8 cellular contexts compared by ENCODE assay signal in genomic region chr7:43721193-43721806, GRCh38. TPM values are rescaled to one million over a fixed set of nuclear protein-coding genes. Genes with fewer than 3 reads are reported as not detected.
A peak's percentile ranks its signal among the peaks of the same experiment; 100 is the strongest.
DNase-seq lines count a peak whose midpoint lies in the region; ATAC-seq, FAIRE-seq and TF ChIP-seq lines count a peak whose summit lies in the region.

No MANE protein-coding gene starts in this region.

- H3K27me3 ChIP-seq in bronchial epithelial cell (ENCODE audit: control insufficient read depth, insufficient read depth, low read length): no peaks in the 10 kb centered on the region

- peaks cover 2% of the 10 kb centered on the region for H3K36me3 ChIP-seq in bronchial epithelial cell (ENCODE audit: control insufficient read depth, insufficient read depth, low read length)

- H3K4me3 ChIP-seq in bronchial epithelial cell (ENCODE audit: low read depth, low read length): no peak overlapping the region

- peak; percentile 30 for TF ChIP-seq CTCF in bronchial epithelial cell (IDR thresholded peaks at IDR 0.05; ENCODE audit: insufficient read depth, low read length, severe bottlenecking)

- no peak for FAIRE-seq in bronchial epithelial cell (lab: Jason Lieb, UNC)

- ATAC-seq in HG03354 (IDR thresholded peaks at IDR 0.05; ENCODE audit: poor library complexity, severe bottlenecking, unreplicated experiment) (no peak), GM18498 (IDR thresholded peaks at IDR 0.05; ENCODE audit: unreplicated experiment) (no peak)

- peak; percentile 62 for DNase-seq in A172 (ENCODE audit: low spot score)
- DNase-seq in GM03348 (ENCODE audit: low spot score): peak; percentile 51
- DNase-seq in NCI-H2171 treated with DMSO at 0.1 percent for 48 hours (lab: John Stamatoyannopoulos, UW): peak; percentile 30
- DNase-seq in bronchial epithelial cell (ENCODE audit: low read depth): peak; percentile 52
- DNase-seq in medulla oblongata (ENCODE audit: extremely low spot score): peak; percentile 66
- no peak for DNase-seq in COLO668 (lab: John Stamatoyannopoulos, UW; ENCODE audit: unreplicated experiment)

RNA-seq across cellular contexts. Expression of gene COA1, which starts 8.0 kb away (rescaled TPM):
- total RNA-seq in A172 (2014; rRNA removed; shearing (Covaris generic)): 87.5 and 154 TPM in 2 replicates
- 41.6 and 50.0 TPM in 2 replicates for total RNA-seq in bronchial epithelial cell

RNA-seq across cellular contexts. Expression of gene BLVRA, which starts 37.2 kb away (rescaled TPM):
- 129 and 138 TPM in 2 replicates for total RNA-seq in A172 (2014; rRNA removed; shearing (Covaris generic))
- total RNA-seq in bronchial epithelial cell: 29.7 and 39.4 TPM in 2 replicates
